ENCODE assay signal across 8 cellular contexts in the genomic region with DNA sequence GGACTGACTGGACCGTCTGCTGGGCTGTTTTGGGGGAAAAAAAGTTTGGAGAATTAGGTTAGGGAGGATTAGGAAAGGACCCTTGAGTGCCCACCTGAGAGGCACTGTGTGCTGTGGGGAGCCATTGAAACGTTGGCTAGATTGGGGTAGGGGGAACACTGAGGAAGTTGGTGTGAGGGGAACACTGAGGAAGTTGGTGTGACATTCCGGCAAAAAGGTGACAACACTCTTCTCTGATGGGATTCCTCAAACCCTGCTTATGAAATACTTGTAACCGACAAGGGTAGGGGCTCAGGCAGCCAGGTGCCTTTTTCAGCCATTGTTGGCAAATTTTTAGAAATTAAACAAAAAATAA. TPM values are rescaled to one million over a fixed set of nuclear protein-coding genes. Genes with fewer than 3 reads are reported as not detected.
DNase-seq lines count a peak whose midpoint lies in the region; ATAC-seq and TF ChIP-seq lines count a peak whose summit lies in the region.

No MANE protein-coding gene starts in this region.

- TF ChIP-seq CTCF in stomach (IDR thresholded peaks at IDR 0.05): no peak

- H3K27ac ChIP-seq in stomach: peak overlapping the region; percentile 95 to 100 (median 100)

- no peak for TF ChIP-seq POLR2A in stomach (IDR thresholded peaks at IDR 0.05)

- peaks cover 4% of the 10 kb centered on the region for H3K36me3 Mint-ChIP-seq in activated T-helper 2 cell treated with anti-CD3 and anti-CD28 coated beads, Interferon-gamma antibody, Interleukin-2, Interleukin-4, amounts not matched to agents 10 μg/mL and 5 μg/mL and 100 μg/mL, durations not matched to agents 14 hours and 24 hours and 36 hours (ENCODE audit: low read depth)

- DNase-seq in NCI-H1694 treated with DMSO at 0.1 percent for 48 hours (lab: John Stamatoyannopoulos, UW) (peak; percentile 30), NCI-H1694 (lab: John Stamatoyannopoulos, UW) (no peak), stomach (no peak), NCI-H446 treated with DMSO at 0.1 percent for 48 hours (lab: John Stamatoyannopoulos, UW) (no peak), NCI-H187 treated with DMSO at 0.1 percent for 48 hours (lab: John Stamatoyannopoulos, UW) (no peak)
- no peak for DNase-seq in activated T-helper 2 cell treated with anti-CD3 and anti-CD28 coated beads, Interferon-gamma antibody, Interleukin-2, Interleukin-4, amounts not matched to agents 10 μg/mL and 5 μg/mL and 100 μg/mL, durations not matched to agents 14 hours and 24 hours and 36 hours (ENCODE audit: low spot score)

- H3K27me3 Mint-ChIP-seq in activated T-helper 2 cell treated with anti-CD3 and anti-CD28 coated beads, Interferon-gamma antibody, Interleukin-2, Interleukin-4, amounts not matched to agents 10 μg/mL and 5 μg/mL and 100 μg/mL, durations not matched to agents 14 hours and 24 hours and 36 hours (ENCODE audit: low read depth): peaks cover 25% of the 10 kb centered on the region

- H3K27ac Mint-ChIP-seq in activated T-helper 2 cell treated with anti-CD3 and anti-CD28 coated beads, Interferon-gamma antibody, Interleukin-2, Interleukin-4, amounts not matched to agents 10 μg/mL and 5 μg/mL and 100 μg/mL, durations not matched to agents 14 hours and 24 hours and 36 hours: peak overlapping the region; percentile 62

- no peak for TF ChIP-seq EP300 in stomach (IDR thresholded peaks at IDR 0.05)

- no peaks in the 10 kb centered on the region for H3K36me3 ChIP-seq in stomach

- H3K27me3 ChIP-seq in stomach: no peaks in the 10 kb centered on the region

- H3K4me3 ChIP-seq in iPS-18c (ENCODE audit: insufficient read depth, low read depth, low read length): peak overlapping the region; percentile 88
- peak overlapping the region; percentile 70 to 100 (median 82) for H3K4me3 ChIP-seq in stomach

- peak overlapping the region; percentile 84 for H3K4me3 Mint-ChIP-seq in activated T-helper 2 cell treated with anti-CD3 and anti-CD28 coated beads, Interferon-gamma antibody, Interleukin-2, Interleukin-4, amounts not matched to agents 10 μg/mL and 5 μg/mL and 100 μg/mL, durations not matched to agents 14 hours and 24 hours and 36 hours (ENCODE audit: low read depth)

- H3K9me3 Mint-ChIP-seq in activated T-helper 2 cell treated with anti-CD3 and anti-CD28 coated beads, Interferon-gamma antibody, Interleukin-2, Interleukin-4, amounts not matched to agents 10 μg/mL and 5 μg/mL and 100 μg/mL, durations not matched to agents 14 hours and 24 hours and 36 hours: no peaks in the 10 kb centered on the region

- intact Hi-C loops in activated T-helper 2 cell treated with anti-CD3 and anti-CD28 coated beads, Interferon-gamma antibody, Interleukin-2, Interleukin-4, amounts not matched to agents 10 μg/mL and 5 μg/mL and 100 μg/mL, durations not matched to agents 14 hours and 24 hours and 36 hours (cut with micrococcal nuclease): loop anchor here (5.0 kb wide), 1 partner anchor 176 kb away; no protein-coding TSS in a partner anchor
- intact Hi-C loops in stomach (cut with DNase I; ENCODE audit: low total_unique reads): no loop called here

- peaks cover 27 to 60% (median 50%) of the 10 kb centered on the region in 4 donors for H3K4me1 ChIP-seq in stomach

- peaks cover 13% of the 10 kb centered on the region for H3K4me1 Mint-ChIP-seq in activated T-helper 2 cell treated with anti-CD3 and anti-CD28 coated beads, Interferon-gamma antibody, Interleukin-2, Interleukin-4, amounts not matched to agents 10 μg/mL and 5 μg/mL and 100 μg/mL, durations not matched to agents 14 hours and 24 hours and 36 hours (ENCODE audit: low read depth)

- WGBS in stomach, 5 donors: 5 to 10% (median 7%) methylated on average over 4 of the region's 4 CpGs

- no peaks in the 10 kb centered on the region for H3K9me3 ChIP-seq in iPS-18c (ENCODE audit: control insufficient read depth, insufficient read depth, low read length)
- no peaks in the 10 kb centered on the region for H3K9me3 ChIP-seq in stomach

- ATAC-seq in HG02678 (IDR thresholded peaks at IDR 0.05; ENCODE audit: unreplicated experiment): no peak

RNA-seq across cellular contexts. Expression of gene CYSTM1, which starts 1.0 kb away (rescaled TPM):
- total RNA-seq in activated T-helper 2 cell treated with anti-CD3 and anti-CD28 coated beads, Interferon-gamma antibody, Interleukin-2, Interleukin-4, amounts not matched to agents 10 μg/mL and 5 μg/mL and 100 μg/mL, durations not matched to agents 14 hours and 24 hours and 36 hours: 9.2 and 11.3 TPM in 2 replicates
- total RNA-seq in stomach: 1,000 to 10,000 TPM in 1 of 5 donors, 100 to 1,000 TPM in 3, 10 to 100 TPM in 1; 23.2 to 1,029 (median 220) TPM
- polyA plus RNA-seq in stomach: 1,000 to 10,000 TPM in 2 of 3 donors, 100 to 1,000 TPM in 1; 378 to 3,028 (median 2,014) TPM

RNA-seq across cellular contexts. Expression of gene IGIP, which starts 50.3 kb away (rescaled TPM):
- total RNA-seq in activated T-helper 2 cell treated with anti-CD3 and anti-CD28 coated beads, Interferon-gamma antibody, Interleukin-2, Interleukin-4, amounts not matched to agents 10 μg/mL and 5 μg/mL and 100 μg/mL, durations not matched to agents 14 hours and 24 hours and 36 hours: 2.2 and 2.3 TPM in 2 replicates
- 10 to 100 TPM in 3 of 5 donors, 1 to 10 TPM in 2; 1.8 to 29.5 (median 14.3) TPM for total RNA-seq in stomach
- polyA plus RNA-seq in stomach: 1 to 10 TPM; 4.6 to 6.6 (median 6.1) TPM
